12 cellular contexts compared by ENCODE assay signal in genomic region chr3:157154563-157155333, GRCh38. TPM values are rescaled to one million over a fixed set of nuclear protein-coding genes. Genes with fewer than 3 reads are reported as not detected.
A peak's percentile ranks its signal among the peaks of the same experiment; 100 is the strongest.
DNase-seq lines count a peak whose midpoint lies in the region; ATAC-seq and TF ChIP-seq lines count a peak whose summit lies in the region.
"Had no signal": no experiment of that assay in that cellular context is flagged by ENCODE, and none has a peak within 500 bp of the region (broad histone marks: within the 10 kb centered on the region; RNA-seq: fewer than 3 reads in every experiment).

No MANE protein-coding gene starts in this region.

- H3K27ac Mint-ChIP-seq in immature natural killer cell: peak overlapping the region in 5 of 6 donors; percentile 32 to 78 (median 74)

- peaks cover 10 to 68% (median 59%) of the 10 kb centered on the region in 9 donors for H3K4me1 ChIP-seq in heart right ventricle
- H3K4me1 ChIP-seq in adipocyte (ENCODE audit: control insufficient read depth, insufficient read depth, low read length): peaks cover 64% of the 10 kb centered on the region
- H3K4me1 ChIP-seq in thoracic aorta (ENCODE audit: control insufficient read depth in 1 of 2, low read depth in 2 of 2): peaks cover 51 to 57% of the 10 kb centered on the region in 2 donors

- peaks cover 21 to 67% (median 47%) of the 10 kb centered on the region in 3 donors for H3K36me3 Mint-ChIP-seq in immature natural killer cell

- H3K9me3 ChIP-seq in heart right ventricle (no peaks in the 10 kb centered on the region), adipocyte (ENCODE audit: control insufficient read depth, low read length) (no peaks in the 10 kb centered on the region), thoracic aorta (no peaks in the 10 kb centered on the region)

- H3K36me3 ChIP-seq in heart right ventricle: peaks cover 0 to 93% (median 70%) of the 10 kb centered on the region in 9 donors
- H3K36me3 ChIP-seq in adipocyte (ENCODE audit: control insufficient read depth, insufficient read depth, low read length, severe bottlenecking): peaks cover 92% of the 10 kb centered on the region
- peaks cover 52% of the 10 kb centered on the region for H3K36me3 ChIP-seq in thoracic aorta

- POLR2A ChIA-PET in GM10248 (lab: Yijun Ruan, JAX): interaction anchor here (1.4 kb wide), 1 partner anchor 20 kb away, joined by 6 read pairs; no protein-coding TSS in a partner anchor

- CTCF ChIA-PET in GM10248 (lab: Yijun Ruan, JAX): interaction anchor here (2.6 kb wide), 1 partner anchor 17 kb away, joined by 14 read pairs; no protein-coding TSS in a partner anchor

- WGBS in heart right ventricle, 2 donors: 32 to 33% methylated on average over 6 of the region's 6 CpGs

- peak in 3 of 9 donors; percentile 13 to 32 (median 25) for TF ChIP-seq CTCF in heart right ventricle (IDR thresholded peaks at IDR 0.05)
- TF ChIP-seq CTCF in thoracic aorta (IDR thresholded peaks at IDR 0.05): no peak
- TF ChIP-seq CTCF in GM10248 (IDR thresholded peaks at IDR 0.05; ENCODE audit: control extremely low read depth, extremely low read depth, low read depth, missing control alignments): no peak

- DNase-seq in heart right ventricle (no peak), Right ventricle myocardium superior (no peak), adipocyte (ENCODE audit: low read depth) (peak; percentile 16), immature natural killer cell (no peak), thoracic aorta (ENCODE audit: low spot score) (no peak), GM10248 (ENCODE audit: extremely low spot score) (no peak)
- DNase-seq: central memory CD4-positive, alpha-beta T cell; mesendoderm; NCI-H1694 treated with DMSO at 0.1 percent for 48 hours; T-helper 9 cell had no signal

- intact Hi-C loops in heart right ventricle (cut with DNase I) (loop anchor here in 1 of 10 donors (10.0 kb wide), 1 partner anchor 1490 kb away; the partner anchor contains the start of gene GFM1), Right ventricle myocardium superior (cut with DNase I) (loop anchor here (10.0 kb wide), 1 partner anchor 330 kb away; the partner anchor contains the start of gene LEKR1)

- H3K4me3 Mint-ChIP-seq in immature natural killer cell: peak overlapping the region; percentile 62 to 80 (median 73)

- H3K4me3 ChIP-seq in heart right ventricle (peak overlapping the region in 7 of 10 donors; percentile 12 to 92 (median 25)), adipocyte (ENCODE audit: low read length) (peak overlapping the region; percentile 97), thoracic aorta (peak overlapping the region; percentile 44)

- ATAC-seq in heart right ventricle: peak in 2 of 8 donors; percentile 30 to 48
- ATAC-seq in Right ventricle myocardium superior (ENCODE audit: poor library complexity): no peak
- ATAC-seq in thoracic aorta (ENCODE audit: insufficient number of reproducible peaks, low FRiP score, low read depth): no peak
- no peak for ATAC-seq in HG02884 (IDR thresholded peaks at IDR 0.05; ENCODE audit: unreplicated experiment)
- ATAC-seq in HG03196 (IDR thresholded peaks at IDR 0.05; ENCODE audit: unreplicated experiment): no peak

- H3K9me3 Mint-ChIP-seq in immature natural killer cell: no peaks in the 10 kb centered on the region

- peak overlapping the region; percentile 96 for H3K9ac ChIP-seq in adipocyte (ENCODE audit: low read length)

- peaks cover 59 to 81% of the 10 kb centered on the region in 2 donors for H3K4me1 Mint-ChIP-seq in immature natural killer cell

- H3K27me3 Mint-ChIP-seq in immature natural killer cell (ENCODE audit: low read depth in 3 of 3): peaks cover 10 to 19% (median 13%) of the 10 kb centered on the region in 3 donors

- H3K27me3 ChIP-seq in heart right ventricle (no peaks in the 10 kb centered on the region), adipocyte (replicated peaks; ENCODE audit: control insufficient read depth, insufficient read depth, low read length) (no peaks in the 10 kb centered on the region), thoracic aorta (replicated peaks; ENCODE audit: insufficient read depth) (no peaks in the 10 kb centered on the region)

- H3K27ac ChIP-seq in heart right ventricle: peak overlapping the region in 4 of 10 donors; percentile 11 to 43 (median 16)
- H3K27ac ChIP-seq in thoracic aorta: peak overlapping the region in 1 of 2 donors; percentile 11

RNA-seq across cellular contexts. Expression of gene CCNL1, which starts 5.2 kb away (rescaled TPM):
- total RNA-seq in heart right ventricle (10 to 100 TPM; 19.1 to 52.5 (median 24.7) TPM), Right ventricle myocardium superior (20.2 TPM), thoracic aorta (100 to 1,000 TPM; 210 to 387 TPM)
- polyA plus RNA-seq in heart right ventricle (10 to 100 TPM; 23.7 to 77.3 TPM), immature natural killer cell (10 to 100 TPM; 35.3 to 87.6 (median 44.2) TPM)

Comparison
In these comparisons a context has a peak if more than half of its experiments do, and no peak if none do; other contexts are left out.
1. H3K4me3 ChIP-seq: peak in every context shown above with its lines; median percentile 97 in adipocyte; 44 in thoracic aorta; 25 in heart right ventricle.